In the genomic region with DNA sequence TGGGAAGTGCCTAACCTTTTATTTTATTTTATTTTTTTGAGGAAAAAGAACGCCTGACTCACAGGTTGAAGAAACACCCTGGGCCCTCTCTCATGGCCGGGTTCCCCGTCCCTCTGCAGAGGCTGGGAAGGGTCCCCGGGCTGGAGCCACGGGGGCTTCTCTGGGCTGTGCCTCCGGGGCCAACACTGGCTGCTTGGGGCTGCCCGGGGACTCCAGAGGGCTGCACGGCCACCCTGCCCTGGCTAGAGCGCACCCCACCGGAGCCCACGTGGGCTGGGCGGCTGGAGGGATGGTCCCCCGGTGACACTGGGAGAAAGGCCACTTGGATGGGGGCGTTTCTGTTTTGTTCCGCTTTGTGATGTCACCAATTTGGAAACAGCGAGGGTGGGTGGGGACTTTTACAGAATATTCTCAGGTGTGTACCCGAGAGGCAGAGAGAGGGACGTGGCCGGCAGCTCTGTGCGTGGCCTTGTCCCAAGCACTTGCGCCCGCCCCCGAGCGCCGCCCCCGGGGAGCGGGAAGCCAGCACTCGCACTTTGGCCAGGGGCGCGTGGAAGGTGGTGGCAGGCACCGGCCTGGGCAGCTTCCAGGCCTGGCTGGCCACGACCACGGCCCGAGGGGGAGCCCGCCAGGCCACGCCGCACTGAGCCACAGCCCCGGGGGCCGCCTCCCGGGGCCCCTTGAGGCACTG, we compare ENCODE assay signal across 28 cellular contexts. TPM values are rescaled to one million over a fixed set of nuclear protein-coding genes. Genes with fewer than 3 reads are reported as not detected.
"Had no signal": no experiment of that assay in that cellular context is flagged by ENCODE, and none has a peak within 500 bp of the region (broad histone marks: within the 10 kb centered on the region; RNA-seq: fewer than 3 reads in every experiment).

No MANE protein-coding gene starts in this region.

- H3K27me3 Mint-ChIP-seq: activated CD4-positive, alpha-beta memory T cell treated with anti-CD3 and anti-CD28 coated beads for 36 hours had no signal

- H3K27ac ChIP-seq: adrenal gland, Peyer's patch, RWPE1 had no signal

- H3K36me3 Mint-ChIP-seq: activated CD4-positive, alpha-beta memory T cell treated with anti-CD3 and anti-CD28 coated beads for 36 hours; activated naive CD8-positive, alpha-beta T cell treated with anti-CD3 and anti-CD28 coated beads, Interleukin-2, amount 10 ng/mL, durations not matched to agents 7 days and 5 days had no signal

- H3K9me3 ChIP-seq: adrenal gland, Peyer's patch had no signal

- DNase-seq: activated B cell treated with CpG ODN at 0.5 μM for 24 hours; activated CD4-positive, alpha-beta memory T cell treated with anti-CD3 and anti-CD28 coated beads for 36 hours; activated CD4-positive, alpha-beta T cell treated with anti-CD3 and anti-CD28 coated beads, Interleukin-2, amount 10 ng/mL, durations not matched to agents 7 days and 5 days; activated CD8-positive, alpha-beta memory T cell treated with anti-CD3 and anti-CD28 coated beads for 24 hours; activated gamma-delta T cell treated with Interleukin-2 at 50 U/mL for 16 hours; activated naive CD4-positive, alpha-beta T cell treated with anti-CD3 and anti-CD28 coated beads, Interleukin-2, amount 50 U/mL, for 16 hours; activated naive CD8-positive, alpha-beta T cell treated with anti-CD3 and anti-CD28 coated beads, Interleukin-2, amount 10 ng/mL, durations not matched to agents 7 days and 5 days; activated T-cell treated with anti-CD3 and anti-CD28 coated beads, Interleukin-2, amount 50 U/mL, for 72 hours; anterior cingulate cortex; Karpas-422; MM.1S; NCI-H1105; NCI-H1436; NCI-H1694 treated with DMSO at 0.1 percent for 48 hours; NCI-H2029 treated with DMSO at 0.1 percent for 48 hours; NCI-H345; NCI-H510A treated with DMSO at 0.1 percent for 48 hours; NCI-H69; Peyer's patch; SHP77 treated with DMSO at 0.1 percent for 48 hours; T-helper 2 cell; T1000 had no signal

- H3K27ac Mint-ChIP-seq: activated B cell treated with CpG ODN at 0.5 μM for 24 hours; activated CD4-positive, alpha-beta memory T cell treated with anti-CD3 and anti-CD28 coated beads for 36 hours; activated CD4-positive, alpha-beta T cell treated with anti-CD3 and anti-CD28 coated beads, Interleukin-2, amount 10 ng/mL, durations not matched to agents 7 days and 5 days; activated naive CD8-positive, alpha-beta T cell treated with anti-CD3 and anti-CD28 coated beads, Interleukin-2, amount 10 ng/mL, durations not matched to agents 7 days and 5 days; activated T-cell treated with anti-CD3 and anti-CD28 coated beads, Interleukin-2, amount 50 U/mL, for 72 hours; activated T-helper 2 cell treated with anti-CD3 and anti-CD28 coated beads, Interferon-gamma antibody, Interleukin-2, Interleukin-4, amounts not matched to agents 10 μg/mL and 5 μg/mL and 100 μg/mL, durations not matched to agents 14 hours and 24 hours and 36 hours had no signal

- H3K9me3 Mint-ChIP-seq: activated B cell treated with CpG ODN at 0.5 μM for 24 hours; activated CD4-positive, alpha-beta memory T cell treated with anti-CD3 and anti-CD28 coated beads for 36 hours; activated CD4-positive, alpha-beta T cell treated with anti-CD3 and anti-CD28 coated beads, Interleukin-2, amount 10 ng/mL, durations not matched to agents 7 days and 5 days; activated naive CD8-positive, alpha-beta T cell treated with anti-CD3 and anti-CD28 coated beads, Interleukin-2, amount 10 ng/mL, durations not matched to agents 7 days and 5 days; activated T-cell treated with anti-CD3 and anti-CD28 coated beads, Interleukin-2, amount 50 U/mL, for 72 hours; activated T-helper 2 cell treated with anti-CD3 and anti-CD28 coated beads, Interferon-gamma antibody, Interleukin-2, Interleukin-4, amounts not matched to agents 10 μg/mL and 5 μg/mL and 100 μg/mL, durations not matched to agents 14 hours and 24 hours and 36 hours had no signal

- H3K4me3 ChIP-seq: adrenal gland, K562, Peyer's patch had no signal

- H3K4me1 ChIP-seq: Peyer's patch had no signal

- H3K27me3 ChIP-seq: adrenal gland, Peyer's patch had no signal

- ATAC-seq: activated T-cell treated with anti-CD3 and anti-CD28 coated beads, Interleukin-2, amount 50 U/mL, for 72 hours; K562 had no signal

- FAIRE-seq: K562, TTC549 had no signal

- H3K4me3 Mint-ChIP-seq: activated B cell treated with CpG ODN at 0.5 μM for 24 hours; activated CD4-positive, alpha-beta memory T cell treated with anti-CD3 and anti-CD28 coated beads for 36 hours; activated CD4-positive, alpha-beta T cell treated with anti-CD3 and anti-CD28 coated beads, Interleukin-2, amount 10 ng/mL, durations not matched to agents 7 days and 5 days; activated naive CD8-positive, alpha-beta T cell treated with anti-CD3 and anti-CD28 coated beads, Interleukin-2, amount 10 ng/mL, durations not matched to agents 7 days and 5 days; activated T-cell treated with anti-CD3 and anti-CD28 coated beads, Interleukin-2, amount 50 U/mL, for 72 hours had no signal

RNA-seq across cellular contexts. Expression of gene GNA15, which starts 13.9 kb away (rescaled TPM):
- total RNA-seq: SK-MEL-5 had no signal

RNA-seq across cellular contexts. Expression of gene S1PR4, which starts 56.6 kb away (rescaled TPM):
- total RNA-seq: SK-MEL-5 had no signal
- polyA plus RNA-seq: K562 had no signal
